8 cellular contexts compared by ENCODE assay signal in the genomic region with DNA sequence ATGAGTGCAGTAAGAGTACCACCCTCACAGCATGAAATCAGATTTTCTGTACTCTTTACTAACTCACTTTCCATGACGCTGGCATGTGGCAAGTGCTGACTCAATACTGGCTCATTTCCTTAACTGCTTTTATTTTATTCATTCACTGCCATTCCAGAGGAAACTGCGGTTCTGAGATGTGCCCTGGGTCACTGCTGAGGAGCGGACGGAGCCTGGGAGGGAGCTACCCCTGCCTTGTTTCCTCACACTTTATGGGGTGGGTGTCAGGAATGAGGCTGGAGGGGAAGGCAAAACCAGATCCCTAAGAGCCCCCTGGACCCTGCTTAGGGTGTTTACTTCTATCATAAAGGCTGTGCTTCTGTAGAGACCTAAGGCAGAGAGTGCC. TPM values are rescaled to one million over a fixed set of nuclear protein-coding genes. Genes with fewer than 3 reads are reported as not detected.
DNase-seq lines count a peak whose midpoint lies in the region; ATAC-seq and TF ChIP-seq lines count a peak whose summit lies in the region.

No MANE protein-coding gene starts in this region.

- H3K27me3 ChIP-seq in prostate gland (replicated peaks; ENCODE audit: insufficient read depth): no peaks in the 10 kb centered on the region

- no peak overlapping the region for H3K27ac ChIP-seq in prostate gland

- no peak overlapping the region for H3K4me3 ChIP-seq in prostate gland

- H3K4me1 ChIP-seq in prostate gland (replicated peaks): no peaks in the 10 kb centered on the region

- DNase-seq in CD1c-positive myeloid dendritic cell (ENCODE audit: extremely low spot score) (peak; percentile 30), NOMO-1 treated with DMSO at 0.1 percent for 48 hours (lab: John Stamatoyannopoulos, UW; ENCODE audit: unreplicated experiment) (peak; percentile 73), astrocyte of the hippocampus (ENCODE audit: low read depth, low spot score) (peak; percentile 94), non-pigmented ciliary epithelial cell (ENCODE audit: low read depth) (peak; percentile 95), prostate gland (ENCODE audit: low spot score) (no peak), superior temporal gyrus (ENCODE audit: extremely low spot score) (no peak), COLO668 (lab: John Stamatoyannopoulos, UW; ENCODE audit: unreplicated experiment) (no peak)

- ATAC-seq in HG02588 (IDR thresholded peaks at IDR 0.05; ENCODE audit: unreplicated experiment): no peak

- no peak for TF ChIP-seq CTCF in prostate gland (IDR thresholded peaks at IDR 0.05)

- intact Hi-C loops in prostate gland (cut with DNase I): no loop called here

- 66% methylated on average over 4 of the region's 4 CpGs for WGBS in prostate gland

- no peak for TF ChIP-seq POLR2A in prostate gland (IDR thresholded peaks at IDR 0.05)

- H3K9me3 ChIP-seq in prostate gland: no peaks in the 10 kb centered on the region

- no peaks in the 10 kb centered on the region for H3K36me3 ChIP-seq in prostate gland

RNA-seq across cellular contexts. Expression of gene NT5E, which starts 14.4 kb away (rescaled TPM):
- total RNA-seq in prostate gland: 10 to 100 TPM in 1 of 2 donors, 1 to 10 TPM in 1; 8.2 to 31.2 TPM

Comparison
In these comparisons a context has a peak if more than half of its experiments do, and no peak if none do; other contexts are left out.
1. DNase-seq: peak in CD1c-positive myeloid dendritic cell (single experiment), NOMO-1 treated with DMSO at 0.1 percent for 48 hours (single experiment), astrocyte of the hippocampus (single experiment) and non-pigmented ciliary epithelial cell (single experiment); none in prostate gland (single experiment), superior temporal gyrus (single experiment) and COLO668 (single experiment).